In the genomic region with DNA sequence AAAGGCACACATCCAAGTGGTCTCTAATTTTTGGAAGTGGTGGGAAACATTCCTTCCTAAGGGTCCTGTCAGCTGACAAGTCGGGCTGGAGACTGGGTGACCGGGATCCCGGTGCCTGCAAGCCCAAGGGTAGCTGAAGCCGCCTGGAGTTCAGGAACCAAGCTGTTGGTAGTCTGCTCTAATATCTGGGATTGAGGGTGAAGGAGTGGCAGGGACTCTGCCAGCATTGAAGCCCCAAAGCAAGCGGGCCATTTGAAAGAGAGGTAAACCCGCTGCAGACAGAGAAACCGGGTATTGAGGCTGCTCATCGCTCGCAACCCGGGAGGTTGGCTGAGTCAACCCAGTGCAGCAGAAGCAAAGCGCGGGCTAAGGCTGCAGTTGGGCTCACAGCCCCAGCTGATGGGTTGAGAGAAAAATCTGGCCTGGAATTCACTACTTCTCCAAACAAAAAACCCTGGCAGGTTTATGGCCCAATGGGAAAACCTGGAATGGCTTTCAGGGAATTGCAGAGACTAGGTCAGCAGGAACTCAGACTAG, we compare ENCODE assay signal across 8 cellular contexts. TPM values are rescaled to one million over a fixed set of nuclear protein-coding genes. Genes with fewer than 3 reads are reported as not detected.
DNase-seq lines count a peak whose midpoint lies in the region; TF ChIP-seq lines count a peak whose summit lies in the region.

No MANE protein-coding gene starts in this region.

- H3K27me3 ChIP-seq in duodenal mucosa (ENCODE audit: control insufficient read depth in 1 of 2, insufficient read depth in 2 of 2, low read length in 2 of 2), result peaks cover 24 to 34% of the 10 kb centered on the region in 2 donors
- peaks cover 0 to 66% (median 7%) of the 10 kb centered on the region in 3 donors for H3K27me3 ChIP-seq in stomach

- WGBS in lower leg skin, 2 donors, result 1 to 2% methylated on average over 12 of the region's 12 CpGs
- WGBS in stomach, 5 donors, result 0 to 1% (median 1%) methylated on average over 12 of the region's 12 CpGs

- DNase-seq in EH (ENCODE audit: low read depth) (peak; percentile 90), Kasumi-1 (lab: John Stamatoyannopoulos, UW) (peak; percentile 55 to 66), RPMI8226 (peak; percentile 19), lower leg skin (ENCODE audit: low spot score in 2 of 2) (peak in 1 of 2 donors; percentile 21), stomach (peak; percentile 58), NCI-H748 treated with DMSO at 0.1 percent for 48 hours (lab: John Stamatoyannopoulos, UW) (no peak), SKM-1 treated with dmso at 0.1 percent for 144 hours (lab: John Stamatoyannopoulos, UW; ENCODE audit: unreplicated experiment) (no peak)

- no peak overlapping the region for H3K9ac ChIP-seq in duodenal mucosa (ENCODE audit: low read depth in 1 of 2, low read length in 2 of 2)

- H3K4me3 ChIP-seq in duodenal mucosa (ENCODE audit: low read depth in 1 of 2, low read length in 2 of 2) (peak overlapping the region; percentile 47 to 48), lower leg skin (ENCODE audit: low read depth, poor library complexity, severe bottlenecking) (peak overlapping the region; percentile 12), stomach (peak overlapping the region; percentile 23 to 32 (median 28))

- H3K27ac ChIP-seq in duodenal mucosa (ENCODE audit: low read depth, low read length), result no peak overlapping the region
- H3K27ac ChIP-seq in stomach, result peak overlapping the region in 1 of 5 donors; percentile 15

- TF ChIP-seq CTCF in lower leg skin (IDR thresholded peaks at IDR 0.05) (no peak), stomach (IDR thresholded peaks at IDR 0.05) (no peak)

- H3K36me3 ChIP-seq in duodenal mucosa (ENCODE audit: control insufficient read depth in 1 of 2, insufficient read depth in 2 of 2, low read length in 2 of 2), result no peaks in the 10 kb centered on the region
- no peaks in the 10 kb centered on the region for H3K36me3 ChIP-seq in stomach

- no peak for TF ChIP-seq POLR2A in lower leg skin (IDR thresholded peaks at IDR 0.05)
- no peak for TF ChIP-seq POLR2A in stomach (IDR thresholded peaks at IDR 0.05)

- no peak for TF ChIP-seq EP300 in stomach (IDR thresholded peaks at IDR 0.05)

- intact Hi-C loops in lower leg skin (cut with DNase I; ENCODE audit: low total_unique reads) (no loop called here), stomach (cut with DNase I; ENCODE audit: low total_unique reads) (no loop called here)

- H3K4me1 ChIP-seq in duodenal mucosa (ENCODE audit: control insufficient read depth in 1 of 2, insufficient read depth in 2 of 2, low read length in 2 of 2) (peaks cover 8 to 11% of the 10 kb centered on the region in 2 donors), stomach (peaks cover 9 to 16% (median 12%) of the 10 kb centered on the region in 4 donors)

- H3K9me3 ChIP-seq in duodenal mucosa (ENCODE audit: control insufficient read depth in 1 of 2, low read length in 2 of 2) (no peaks in the 10 kb centered on the region), stomach (no peaks in the 10 kb centered on the region)

RNA-seq across cellular contexts. Expression of a gene that starts 28.2 kb away (rescaled TPM):
- total RNA-seq in lower leg skin (10 to 100 TPM; 36.5 to 52.3 (median 48.0) TPM), stomach (10 to 100 TPM in 4 of 5 donors, 1 to 10 TPM in 1; 4.9 to 63.0 (median 25.9) TPM)
- polyA plus RNA-seq in stomach, result 10 to 100 TPM; 14.5 to 25.7 (median 16.2) TPM

Comparison
In these comparisons a context has a peak if more than half of its experiments do, and no peak if none do; other contexts are left out.
1. DNase-seq: peak in EH (single experiment), Kasumi-1 (2 of 2), RPMI8226 (single experiment) and stomach (single experiment); none in NCI-H748 treated with DMSO at 0.1 percent for 48 hours (single experiment) and SKM-1 treated with dmso at 0.1 percent for 144 hours (single experiment).
2. Peak in every context shown above with its lines, with median percentiles within 50 percentile points of each other: H3K4me3 ChIP-seq.